In genomic region chr17:756010-756567, GRCh38 we compare ENCODE assay signal across 7 cellular contexts. TPM values are rescaled to one million over a fixed set of nuclear protein-coding genes. Genes with fewer than 3 reads are reported as not detected.
DNase-seq lines count a peak whose midpoint lies in the region; ATAC-seq, FAIRE-seq and TF ChIP-seq lines count a peak whose summit lies in the region.
"Not testable (repeated sequence)": the region's sequence is repeated elsewhere in the genome, so short reads cannot be mapped to it uniquely, and the experiment has no call there.

No MANE protein-coding gene starts in this region.

- TF ChIP-seq CTCF in GM23338 (conservative IDR thresholded peaks at IDR 0.05; ENCODE audit: low read depth in 2 of 2); WTC11 (IDR thresholded peaks at IDR 0.05); H1 (IDR thresholded peaks at IDR 0.05; ENCODE audit: control extremely low read depth in 1 of 3, insufficient read depth in 1 of 3, low read depth in 1 of 3, low read length in 3 of 3); heart right ventricle (IDR thresholded peaks at IDR 0.05); neural progenitor cell (IDR thresholded peaks at IDR 0.05): not testable (repeated sequence)

- ATAC-seq in GM23338; WTC11; heart right ventricle; stimulated activated naive B cell treated with anti-CD40 and anti-IgM and Interleukin-4, amounts not matched to agents 10 μg/mL and 1 μg/mL and 100 μg/mL, for 72 hours (replicated peaks): not testable (repeated sequence)

- H4K20me1 ChIP-seq in GM23338 (replicated peaks; ENCODE audit: insufficient read depth); H1 (replicated peaks in 1 of 2; ENCODE audit: control insufficient read depth in 1 of 2, insufficient read depth in 2 of 2, low read length in 2 of 2); neural progenitor cell (ENCODE audit: low read depth): not testable (repeated sequence)

- POLR2A ChIA-PET in WTC11 (lab: Charles Lee) = not testable (repeated sequence)
- POLR2A ChIA-PET in H1 (lab: Charles Lee; ENCODE audit: partially characterized antibody) = interaction anchor here (1.3 to 4.4 kb wide), 4 partner anchors 9 to 35 kb away, joined by 4 to 22 read pairs (median 7); partner anchors contain the start of genes GLOD4 and MRM3

- H2BK12ac ChIP-seq in H1 (ENCODE audit: low read depth, low read length) = not testable (repeated sequence)

- H3K27ac Mint-ChIP-seq in GM23338 (peak overlapping the region; percentile 86), WTC11 (peak overlapping the region; percentile 35), neural progenitor cell (peak overlapping the region; percentile 62)
- peak overlapping the region; percentile 70 for H3K27ac Mint-ChIP-seq in stimulated activated naive B cell treated with anti-CD40 and anti-IgM and Interleukin-4, amounts not matched to agents 10 μg/mL and 1 μg/mL and 100 μg/mL, for 72 hours

- TF ChIP-seq POLR2A in H1 (IDR thresholded peaks at IDR 0.05; ENCODE audit: control extremely low read depth in 1 of 2, low read depth in 2 of 2, low read length in 2 of 2) = not testable (repeated sequence)

- intact Hi-C loops in heart right ventricle (cut with DNase I) = not testable (repeated sequence)

- H2BK20ac ChIP-seq in H1 (ENCODE audit: low read length) = not testable (repeated sequence)

- not testable (repeated sequence) for H3K4ac ChIP-seq in H1 (replicated peaks; ENCODE audit: insufficient read length, low read depth, low read length)

- H4K8ac ChIP-seq in H1 (ENCODE audit: extremely low read depth, insufficient read depth, low read length) = not testable (repeated sequence)

- not testable (repeated sequence) for H2AFZ ChIP-seq in GM23338; H1 (ENCODE audit: low read length); neural progenitor cell (replicated peaks)

- not testable (repeated sequence) for H4K91ac ChIP-seq in H1 (replicated peaks; ENCODE audit: insufficient read length, low read length)

- peak overlapping the region; percentile 83 for H3K27ac ChIP-seq in GM23338 (ENCODE audit: low read depth)
- not testable (repeated sequence) for H3K27ac ChIP-seq in H1 (ENCODE audit: low read depth, low read length)
- peak overlapping the region in 6 of 10 donors; percentile 22 to 77 (median 56) for H3K27ac ChIP-seq in heart right ventricle
- H3K27ac ChIP-seq in neural progenitor cell = peak overlapping the region; percentile 85

- not testable (repeated sequence) for H3K4me2 ChIP-seq in GM23338; H1 (ENCODE audit: insufficient read depth in 1 of 2, low read depth in 2 of 2, low read length in 2 of 2)
- peak overlapping the region; percentile 47 for H3K4me2 ChIP-seq in neural progenitor cell

- H3K4me3 ChIP-seq in GM23338; H1 (ENCODE audit: extremely low read depth in 1 of 4, insufficient read depth in 2 of 4, low read depth in 3 of 4, low read length in 4 of 4); heart right ventricle: not testable (repeated sequence)
- H3K4me3 ChIP-seq in neural progenitor cell = peak overlapping the region; percentile 14

- WGBS in H1 (ENCODE audit: extremely low coverage in 1 of 2, insufficient coverage in 1 of 2, insufficient read length in 1 of 2, insufficient replicate concordance in 2 of 2, low coverage in 1 of 2, low lambda C conversion rate in 2 of 2, missing lambda C conversion rate in 1 of 2), 2 experiments = 88% methylated on average over 15 of the region's 15 CpGs; no CpG with 5 or more reads in 1 of the 2 experiments
- 38 to 56% methylated on average over 15 of the region's 15 CpGs for WGBS in heart right ventricle, 2 donors

- CTCF ChIA-PET in WTC11 (lab: Charles Lee) = interaction anchor here (1.6 kb wide), 1 partner anchor 224 kb away, joined by 4 read pairs; the partner anchor contains the start of gene NXN
- CTCF ChIA-PET in H1 (lab: Charles Lee; ENCODE audit: partially characterized antibody) = interaction anchor here (0.6 to 1.5 kb wide), 5 partner anchors 11 to 243 kb away, joined by 3 to 4 read pairs (median 3); partner anchors contain the start of gene TIMM22

- not testable (repeated sequence) for H3K79me2 ChIP-seq in GM23338 (replicated peaks; ENCODE audit: insufficient read depth); H1 (ENCODE audit: control insufficient read depth in 1 of 2, insufficient read depth in 2 of 2, low read length in 2 of 2); neural progenitor cell (ENCODE audit: low read depth)

- not testable (repeated sequence) for H3K79me1 ChIP-seq in H1 (ENCODE audit: low read depth, low read length)

- H4K5ac ChIP-seq in H1 (ENCODE audit: insufficient read length, low read depth, low read length) = not testable (repeated sequence)

- H3K4me1 ChIP-seq in GM23338 (ENCODE audit: insufficient read depth); H1 (replicated peaks in 1 of 4; ENCODE audit: control insufficient read depth in 3 of 4, insufficient read depth in 4 of 4, low read length in 3 of 4): not testable (repeated sequence)
- H3K4me1 ChIP-seq in heart right ventricle (peaks cover 3 to 38% (median 10%) of the 10 kb centered on the region in 9 donors), neural progenitor cell (peaks cover 19% of the 10 kb centered on the region)

- H3K36me3 ChIP-seq in GM23338 (ENCODE audit: insufficient read depth) = 0 out of 2 replicates have a peak, but pooled peaks cover 14% of the 10 kb centered on the region
- H3K36me3 ChIP-seq in H1 (ENCODE audit: control insufficient read depth in 2 of 4, insufficient read depth in 4 of 4, low read length in 3 of 4) = peaks cover 6 to 25% (median 15%) of the 10 kb centered on the region in 4 experiments; a peak in 7 of 8 replicates
- H3K36me3 ChIP-seq in heart right ventricle = peaks cover 0 to 50% (median 10%) of the 10 kb centered on the region in 9 donors
- not testable (repeated sequence) for H3K36me3 ChIP-seq in neural progenitor cell

- H3K23ac ChIP-seq in H1 (ENCODE audit: insufficient read length) = not testable (repeated sequence)

- H3K36me3 Mint-ChIP-seq in GM23338 (ENCODE audit: low read depth) = peaks cover 60% of the 10 kb centered on the region
- peaks cover 41% of the 10 kb centered on the region for H3K36me3 Mint-ChIP-seq in WTC11
- H3K36me3 Mint-ChIP-seq in neural progenitor cell = peaks cover 32% of the 10 kb centered on the region
- peaks cover 16 to 49% of the 10 kb centered on the region in 2 donors for H3K36me3 Mint-ChIP-seq in stimulated activated naive B cell treated with anti-CD40 and anti-IgM and Interleukin-4, amounts not matched to agents 10 μg/mL and 1 μg/mL and 100 μg/mL, for 72 hours

- H3K4me3 Mint-ChIP-seq in GM23338; WTC11; neural progenitor cell; stimulated activated naive B cell treated with anti-CD40 and anti-IgM and Interleukin-4, amounts not matched to agents 10 μg/mL and 1 μg/mL and 100 μg/mL, for 72 hours: not testable (repeated sequence)

- H3K23me2 ChIP-seq in H1 (ENCODE audit: low read depth, low read length) = not testable (repeated sequence)

- H3K18ac ChIP-seq in H1 (ENCODE audit: extremely low read depth, low read length) = not testable (repeated sequence)

- not testable (repeated sequence) for TF ChIP-seq RAD21 in H1 (IDR thresholded peaks at IDR 0.05 in 1 of 2, conservative IDR thresholded peaks at IDR 0.05 in 1 of 2; ENCODE audit: low read depth in 2 of 2, low read length in 2 of 2)

- H3K9ac ChIP-seq in H1 (replicated peaks in 1 of 4; ENCODE audit: extremely low read depth in 1 of 4, low read depth in 3 of 4, low read length in 3 of 4); neural progenitor cell: not testable (repeated sequence)

- peaks cover 12% of the 10 kb centered on the region; the same call in 2 of the 3 replicates for H3K9me3 Mint-ChIP-seq in GM23338
- peaks cover 11% of the 10 kb centered on the region for H3K9me3 Mint-ChIP-seq in WTC11
- not testable (repeated sequence) for H3K9me3 Mint-ChIP-seq in neural progenitor cell; stimulated activated naive B cell treated with anti-CD40 and anti-IgM and Interleukin-4, amounts not matched to agents 10 μg/mL and 1 μg/mL and 100 μg/mL, for 72 hours

- not testable (repeated sequence) for H2BK120ac ChIP-seq in H1 (replicated peaks; ENCODE audit: low read depth, low read length)

- TF ChIP-seq EP300 in H1 (IDR thresholded peaks at IDR 0.05; ENCODE audit: borderline replicate concordance in 1 of 2, low read depth in 2 of 2, low read length in 2 of 2) = not testable (repeated sequence)

- peaks cover 24% of the 10 kb centered on the region for H3K27me3 Mint-ChIP-seq in GM23338 (ENCODE audit: insufficient read depth, low read depth, poor library complexity)
- not testable (repeated sequence) for H3K27me3 Mint-ChIP-seq in WTC11 (ENCODE audit: low read depth); neural progenitor cell (ENCODE audit: insufficient read depth, low read depth); stimulated activated naive B cell treated with anti-CD40 and anti-IgM and Interleukin-4, amounts not matched to agents 10 μg/mL and 1 μg/mL and 100 μg/mL, for 72 hours

- not testable (repeated sequence) for H2BK15ac ChIP-seq in H1 (ENCODE audit: low read length)

- H3F3A ChIP-seq in GM23338 (replicated peaks; ENCODE audit: low read depth) = not testable (repeated sequence)
- peaks cover 42% of the 10 kb centered on the region for H3F3A ChIP-seq in neural progenitor cell (ENCODE audit: low read depth)

- peak; percentile 43 for DNase-seq in GM23338 (ENCODE audit: low spot score)
- DNase-seq in WTC11 (ENCODE audit: low spot score); H1 (ENCODE audit: low read depth in 1 of 2, low spot score in 2 of 2); heart right ventricle; stimulated activated naive B cell treated with anti-CD40 and anti-IgM and Interleukin-4, amounts not matched to agents 10 μg/mL and 1 μg/mL and 100 μg/mL, for 72 hours: not testable (repeated sequence)
- DNase-seq in left kidney (ENCODE audit: low read depth, low spot score) = peak; percentile 36
- DNase-seq in neural progenitor cell (ENCODE audit: low spot score) = peak; percentile 75

- H3K27me3 ChIP-seq in GM23338 (ENCODE audit: insufficient read depth); H1 (replicated peaks in 1 of 4; ENCODE audit: control insufficient read depth in 3 of 4, extremely low read depth in 1 of 4, insufficient read depth in 3 of 4, low read length in 3 of 4); heart right ventricle; neural progenitor cell: not testable (repeated sequence)

- H2AK5ac ChIP-seq in H1 (ENCODE audit: low read depth, low read length) = not testable (repeated sequence)

- H3K4me1 Mint-ChIP-seq in GM23338 (peaks cover 16% of the 10 kb centered on the region), WTC11 (peaks cover 17% of the 10 kb centered on the region), neural progenitor cell (peaks cover 20% of the 10 kb centered on the region)
- peaks cover 10 to 15% of the 10 kb centered on the region in 2 donors for H3K4me1 Mint-ChIP-seq in stimulated activated naive B cell treated with anti-CD40 and anti-IgM and Interleukin-4, amounts not matched to agents 10 μg/mL and 1 μg/mL and 100 μg/mL, for 72 hours

- not testable (repeated sequence) for H3K9me2 ChIP-seq in GM23338 (ENCODE audit: insufficient read depth)

- H3K56ac ChIP-seq in H1 (replicated peaks; ENCODE audit: insufficient read length, low read depth, low read length) = not testable (repeated sequence)

- FAIRE-seq in H1 (lab: Jason Lieb, UNC) = not testable (repeated sequence)

- not testable (repeated sequence) for H2BK5ac ChIP-seq in H1 (ENCODE audit: low read depth, low read length)

- not testable (repeated sequence) for H3K14ac ChIP-seq in H1 (ENCODE audit: insufficient read length)

- H3K9me3 ChIP-seq in H1 (ENCODE audit: insufficient read depth in 2 of 2, low read depth in 1 of 2, low read length in 1 of 2); heart right ventricle; neural progenitor cell (ENCODE audit: low read depth): not testable (repeated sequence)

RNA-seq across cellular contexts. Expression of gene GEMIN4, which starts 4.0 kb away (rescaled TPM):
- 42.4 and 45.0 TPM in 2 replicates for total RNA-seq in GM23338 (2014; rRNA removed; shearing (Covaris generic))
- 14.1 and 14.5 TPM in 2 replicates for polyA plus RNA-seq in GM23338 (2016; fragmentation: Nextera tagmentation; extraction: Ambion mirVana)
- 39.9 to 48.4 TPM (median 42.1 TPM) in 3 replicates for total RNA-seq in WTC11 (2021)
- 51.9 and 55.9 TPM in 2 replicates for total RNA-seq in H1 (2021; fragmentation: NEBNext Ultra II Directional; extraction: Animal tissue kit (Norgen Biotek cat#: 25700))
- polyA plus RNA-seq in H1 (2011; rRNA removed) = 32.1 and 57.6 TPM in 2 replicates
- 30.3 TPM for polyA plus RNA-seq in H1 (2011; cell fraction: cytosol; rRNA removed)
- 65.0 TPM for polyA plus RNA-seq in H1 (2011; cell fraction: nucleus; rRNA removed)
- 29.7 to 37.7 TPM (median 36.6 TPM) in 4 replicates for polyA plus RNA-seq in H1 (2012, experiment 1 of 2)
- polyA plus RNA-seq in H1 (2012, experiment 2 of 2) = 42.0 TPM
- 25.0 TPM for polyA plus RNA-seq in H1 (2013, experiment 1 of 2)
- polyA plus RNA-seq in H1 (2013, experiment 2 of 2) = 22.9 TPM
- 57.7 and 63.3 TPM in 2 replicates for polyA minus RNA-seq in H1 (2011; rRNA and poly(A)+ RNA removed)
- polyA minus RNA-seq in H1 (2011; cell fraction: cytosol; rRNA and poly(A)+ RNA removed) = 21.7 TPM
- polyA minus RNA-seq in H1 (2011; cell fraction: nucleus; rRNA and poly(A)+ RNA removed) = 31.7 TPM
- 10 to 100 TPM in 8 of 10 donors, 1 to 10 TPM in 2; 9.3 to 14.9 (median 11.3) TPM for total RNA-seq in heart right ventricle
- 1 to 10 TPM; 4.8 to 5.0 TPM for polyA plus RNA-seq in heart right ventricle
- 15.6 and 30.8 TPM in 2 replicates for total RNA-seq in neural progenitor cell (ENCODE audit: low replicate concordance)

RNA-seq across cellular contexts. Expression of gene TLCD3A, which starts 23.7 kb away (rescaled TPM):
- total RNA-seq in GM23338 (2014; rRNA removed; shearing (Covaris generic)) = 14.5 and 21.1 TPM in 2 replicates
- polyA plus RNA-seq in GM23338 (2016; fragmentation: Nextera tagmentation; extraction: Ambion mirVana) (10.3 and 11.4 TPM in 2 replicates), H1 (2011; rRNA removed) (42.4 and 48.8 TPM in 2 replicates), heart right ventricle (1 to 10 TPM; 1.1 to 3.0 TPM)
- total RNA-seq in WTC11 (2021) (21.6 to 24.9 TPM (median 23.4 TPM) in 3 replicates), heart right ventricle (1 to 10 TPM; 1.3 to 4.5 (median 2.6) TPM), neural progenitor cell (ENCODE audit: low replicate concordance) (13.4 and 24.3 TPM in 2 replicates)
- 23.8 and 26.1 TPM in 2 replicates for total RNA-seq in H1 (2021; fragmentation: NEBNext Ultra II Directional; extraction: Animal tissue kit (Norgen Biotek cat#: 25700))
- polyA plus RNA-seq in H1 (2011; cell fraction: cytosol; rRNA removed) = 34.0 TPM
- polyA plus RNA-seq in H1 (2011; cell fraction: nucleus; rRNA removed) = 33.8 TPM
- polyA plus RNA-seq in H1 (2012, experiment 1 of 2) = 19.9 to 30.4 TPM (median 26.5 TPM) in 4 replicates
- polyA plus RNA-seq in H1 (2012, experiment 2 of 2) = 20.9 TPM
- polyA plus RNA-seq in H1 (2013, experiment 1 of 2) = 27.1 TPM
- polyA plus RNA-seq in H1 (2013, experiment 2 of 2) = 28.5 TPM
- 53.3 and 64.9 TPM in 2 replicates for polyA minus RNA-seq in H1 (2011; rRNA and poly(A)+ RNA removed)
- 14.7 TPM for polyA minus RNA-seq in H1 (2011; cell fraction: cytosol; rRNA and poly(A)+ RNA removed)
- polyA minus RNA-seq in H1 (2011; cell fraction: nucleus; rRNA and poly(A)+ RNA removed) = 31.5 TPM

RNA-seq across cellular contexts. Expression of gene GLOD4, which starts 26.0 kb away (rescaled TPM):
- 69.7 and 122 TPM in 2 replicates for total RNA-seq in GM23338 (2014; rRNA removed; shearing (Covaris generic))
- polyA plus RNA-seq in GM23338 (2016; fragmentation: Nextera tagmentation; extraction: Ambion mirVana) (118 and 120 TPM in 2 replicates), H1 (2011; rRNA removed) (24.5 and 36.8 TPM in 2 replicates), heart right ventricle (10 to 100 TPM; 16.5 to 19.2 TPM)
- total RNA-seq in WTC11 (2021) (69.0 to 73.3 TPM (median 69.1 TPM) in 3 replicates), heart right ventricle (10 to 100 TPM; 23.7 to 47.5 (median 28.2) TPM), neural progenitor cell (ENCODE audit: low replicate concordance) (131 and 309 TPM in 2 replicates)
- 81.3 and 85.3 TPM in 2 replicates for total RNA-seq in H1 (2021; fragmentation: NEBNext Ultra II Directional; extraction: Animal tissue kit (Norgen Biotek cat#: 25700))
- 55.4 TPM for polyA plus RNA-seq in H1 (2011; cell fraction: cytosol; rRNA removed)
- 12.7 TPM for polyA plus RNA-seq in H1 (2011; cell fraction: nucleus; rRNA removed)
- 87.7 to 101 TPM (median 89.9 TPM) in 4 replicates for polyA plus RNA-seq in H1 (2012, experiment 1 of 2)
- polyA plus RNA-seq in H1 (2012, experiment 2 of 2) = 44.3 TPM
- 38.2 TPM for polyA plus RNA-seq in H1 (2013, experiment 1 of 2)
- 38.0 TPM for polyA plus RNA-seq in H1 (2013, experiment 2 of 2)
- 23.8 and 24.3 TPM in 2 replicates for polyA minus RNA-seq in H1 (2011; rRNA and poly(A)+ RNA removed)
- polyA minus RNA-seq in H1 (2011; cell fraction: cytosol; rRNA and poly(A)+ RNA removed) = 19.1 TPM
- polyA minus RNA-seq in H1 (2011; cell fraction: nucleus; rRNA and poly(A)+ RNA removed) = 15.5 TPM

RNA-seq across cellular contexts. Expression of gene MRM3, which starts 26.1 kb away (rescaled TPM):
- 23.4 and 41.3 TPM in 2 replicates for total RNA-seq in GM23338 (2014; rRNA removed; shearing (Covaris generic))
- polyA plus RNA-seq in GM23338 (2016; fragmentation: Nextera tagmentation; extraction: Ambion mirVana) (17.0 and 17.7 TPM in 2 replicates), H1 (2011; rRNA removed) (10.1 and 10.7 TPM in 2 replicates), heart right ventricle (10 to 100 TPM; 11.6 to 20.8 TPM)
- total RNA-seq in WTC11 (2021) (23.1 to 25.0 TPM (median 24.3 TPM) in 3 replicates), heart right ventricle (10 to 100 TPM; 16.0 to 23.7 (median 20.5) TPM), neural progenitor cell (ENCODE audit: low replicate concordance) (22.3 and 26.1 TPM in 2 replicates)
- total RNA-seq in H1 (2021; fragmentation: NEBNext Ultra II Directional; extraction: Animal tissue kit (Norgen Biotek cat#: 25700)) = 20.8 and 22.3 TPM in 2 replicates
- polyA plus RNA-seq in H1 (2011; cell fraction: cytosol; rRNA removed) = 19.0 TPM
- 10.9 TPM for polyA plus RNA-seq in H1 (2011; cell fraction: nucleus; rRNA removed)
- 15.8 to 20.2 TPM (median 16.4 TPM) in 4 replicates for polyA plus RNA-seq in H1 (2012, experiment 1 of 2)
- polyA plus RNA-seq in H1 (2012, experiment 2 of 2) = 14.2 TPM
- 12.4 TPM for polyA plus RNA-seq in H1 (2013, experiment 1 of 2)
- 12.6 TPM for polyA plus RNA-seq in H1 (2013, experiment 2 of 2)
- 11.5 and 14.0 TPM in 2 replicates for polyA minus RNA-seq in H1 (2011; rRNA and poly(A)+ RNA removed)
- polyA minus RNA-seq in H1 (2011; cell fraction: cytosol; rRNA and poly(A)+ RNA removed) = 14.1 TPM
- polyA minus RNA-seq in H1 (2011; cell fraction: nucleus; rRNA and poly(A)+ RNA removed) = 35.0 TPM

RNA-seq across cellular contexts. Expression of gene VPS53, which starts 41.5 kb away (rescaled TPM):
- 21.1 and 26.0 TPM in 2 replicates for total RNA-seq in GM23338 (2014; rRNA removed; shearing (Covaris generic))
- polyA plus RNA-seq in GM23338 (2016; fragmentation: Nextera tagmentation; extraction: Ambion mirVana) = 10.0 and 11.6 TPM in 2 replicates
- 44.5 to 55.6 TPM (median 49.8 TPM) in 3 replicates for total RNA-seq in WTC11 (2021)
- total RNA-seq in H1 (2021; fragmentation: NEBNext Ultra II Directional; extraction: Animal tissue kit (Norgen Biotek cat#: 25700)) = 52.7 and 53.9 TPM in 2 replicates
- 12.3 and 13.0 TPM in 2 replicates for polyA plus RNA-seq in H1 (2011; rRNA removed)
- 10.4 TPM for polyA plus RNA-seq in H1 (2011; cell fraction: cytosol; rRNA removed)
- 31.2 TPM for polyA plus RNA-seq in H1 (2011; cell fraction: nucleus; rRNA removed)
- polyA plus RNA-seq in H1 (2012, experiment 1 of 2) = 22.8 to 32.1 TPM (median 25.7 TPM) in 4 replicates
- polyA plus RNA-seq in H1 (2012, experiment 2 of 2) = 4.9 TPM
- 14.4 TPM for polyA plus RNA-seq in H1 (2013, experiment 1 of 2)
- polyA plus RNA-seq in H1 (2013, experiment 2 of 2) = 11.9 TPM
- 71.5 and 93.4 TPM in 2 replicates for polyA minus RNA-seq in H1 (2011; rRNA and poly(A)+ RNA removed)
- polyA minus RNA-seq in H1 (2011; cell fraction: cytosol; rRNA and poly(A)+ RNA removed) = 34.5 TPM
- 34.7 TPM for polyA minus RNA-seq in H1 (2011; cell fraction: nucleus; rRNA and poly(A)+ RNA removed)
- 10 to 100 TPM; 26.8 to 51.4 (median 41.3) TPM for total RNA-seq in heart right ventricle
- 10 to 100 TPM in 1 of 2 donors, 1 to 10 TPM in 1; 5.6 to 11.0 TPM for polyA plus RNA-seq in heart right ventricle
- 13.6 and 19.3 TPM in 2 replicates for total RNA-seq in neural progenitor cell (ENCODE audit: low replicate concordance)

Comparison
In these comparisons a context has a peak if more than half of its experiments do, and no peak if none do; other contexts are left out.
1. H3K27ac Mint-ChIP-seq: peak in every context shown above with its lines; median percentile 86 in GM23338; 70 in stimulated activated naive B cell treated with anti-CD40 and anti-IgM and Interleukin-4, amounts not matched to agents 10 μg/mL and 1 μg/mL and 100 μg/mL, for 72 hours; 62 in neural progenitor cell; 35 in WTC11.